ENCODE assay signal across 39 cellular contexts in the genomic region with DNA sequence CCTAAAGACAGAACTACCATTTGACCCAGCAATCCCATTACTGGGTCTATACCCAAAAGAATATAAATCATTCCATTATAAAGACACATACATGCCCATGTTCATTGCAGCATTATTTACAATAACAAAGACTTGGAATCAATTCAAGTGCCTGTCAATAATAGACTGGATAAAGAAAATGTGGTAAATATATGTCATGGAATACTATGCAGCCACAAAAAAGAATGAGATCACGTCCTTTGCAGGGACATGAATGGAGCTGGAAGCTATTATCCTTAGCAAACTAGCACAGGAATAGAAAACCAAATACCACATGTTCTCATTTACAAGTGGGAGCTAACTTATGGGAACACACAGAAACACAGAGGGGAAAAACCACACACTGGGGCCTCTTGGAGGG. TPM values are rescaled to one million over a fixed set of nuclear protein-coding genes. Genes with fewer than 3 reads are reported as not detected.
"Had no signal": no experiment of that assay in that cellular context is flagged by ENCODE, and none has a peak within 500 bp of the region (broad histone marks: within the 10 kb centered on the region; RNA-seq: fewer than 3 reads in every experiment).

No MANE protein-coding gene starts in this region.

- FAIRE-seq: astrocyte, bronchial epithelial cell had no signal

- DNase-seq: activated effector memory CD4-positive, alpha-beta T cell treated with anti-CD3 and anti-CD28 coated beads, Interleukin-2, amount 50 U/mL, for 16 hours; activated effector memory CD4-positive, alpha-beta T cell treated with Interleukin-2 at 50 U/mL for 16 hours; activated gamma-delta T cell; activated gamma-delta T cell treated with Interleukin-2 at 50 U/mL for 16 hours; activated naive CD4-positive, alpha-beta T cell; activated naive CD4-positive, alpha-beta T cell treated with anti-CD3 and anti-CD28 coated beads for 36 hours; activated naive CD4-positive, alpha-beta T cell treated with anti-CD3 and anti-CD28 coated beads, Interleukin-2, amount 10 ng/mL, durations not matched to agents 7 days and 5 days; activated naive CD4-positive, alpha-beta T cell treated with anti-CD3 and anti-CD28 coated beads, Interleukin-2, amount 50 U/mL, for 16 hours; activated naive CD4-positive, alpha-beta T cell treated with Interleukin-2 at 50 U/mL for 16 hours; activated naive CD8-positive, alpha-beta T cell treated with anti-CD3 and anti-CD28 coated beads for 36 hours; activated naive CD8-positive, alpha-beta T cell treated with anti-CD3 and anti-CD28 coated beads, Interleukin-2, amount 10 ng/mL, durations not matched to agents 7 days and 5 days; activated naive CD8-positive, alpha-beta T cell treated with anti-CD3 and anti-CD28 coated beads, Interleukin-2, amount 50 U/mL, for 24 hours; activated T-cell treated with anti-CD3 and anti-CD28 coated beads, Interleukin-2, amount 50 U/mL, for 24 hours; activated T-cell treated with anti-CD3 and anti-CD28 coated beads, Interleukin-2, amount 50 U/mL, for 4 hours; activated T-cell treated with anti-CD3 and anti-CD28 coated beads, Interleukin-2, amount 50 U/mL, for 48 hours; activated T-cell treated with anti-CD3 and anti-CD28 coated beads, Interleukin-2, amount 50 U/mL, for 72 hours; adrenal gland; amniotic stem cell; amygdala; anterior cingulate cortex; aorta; body of pancreas; brain microvascular endothelial cell; caudate nucleus; central memory CD4-positive, alpha-beta T cell; cerebellar nuclear complex had no signal

- H3K4me3 ChIP-seq: adrenal gland, ascending aorta, body of pancreas, breast epithelium, cardiac muscle cell had no signal

- H3K27ac ChIP-seq: adrenal gland, ascending aorta, body of pancreas, brain microvascular endothelial cell, breast epithelium, cardiac muscle cell had no signal

- H3K9me3 ChIP-seq: adrenal gland, ascending aorta, body of pancreas, breast epithelium had no signal

- H3K27me3 ChIP-seq: adrenal gland, ascending aorta, body of pancreas, brain microvascular endothelial cell, cardiac muscle cell had no signal

- ATAC-seq: activated naive CD4-positive, alpha-beta T cell treated with anti-CD3 and anti-CD28 coated beads, Interleukin-2, amount 50 U/mL, for 72 hours; activated naive CD8-positive, alpha-beta T cell treated with anti-CD3 and anti-CD28 coated beads, Interleukin-2, amount 50 U/mL, for 24 hours; activated T-cell treated with anti-CD3 and anti-CD28 coated beads, Interleukin-2, amount 50 U/mL, for 4 hours; activated T-cell treated with anti-CD3 and anti-CD28 coated beads, Interleukin-2, amount 50 U/mL, for 72 hours; activated T-helper 17 cell treated with anti-CD3 and anti-CD28 coated beads, Interleukin-2, amount 50 U/mL, for 72 hours; body of pancreas had no signal

- H3K36me3 ChIP-seq: adrenal gland, ascending aorta, brain microvascular endothelial cell, breast epithelium, cardiac muscle cell had no signal

- H3K4me1 ChIP-seq: adrenal gland, ascending aorta, body of pancreas, breast epithelium had no signal

RNA-seq across cellular contexts. Expression of a gene that starts 8.7 kb away (rescaled TPM):
- total RNA-seq: activated naive CD4-positive, alpha-beta T cell treated with anti-CD3 and anti-CD28 coated beads for 36 hours; activated naive CD4-positive, alpha-beta T cell treated with anti-CD3 and anti-CD28 coated beads, Interleukin-2, amount 50 U/mL, for 72 hours; activated naive CD8-positive, alpha-beta T cell treated with anti-CD3 and anti-CD28 coated beads for 36 hours; activated naive CD8-positive, alpha-beta T cell treated with anti-CD3 and anti-CD28 coated beads, Interleukin-2, amount 10 ng/mL, durations not matched to agents 7 days and 5 days; activated T-cell treated with anti-CD3 and anti-CD28 coated beads, Interleukin-2, amount 50 U/mL, for 4 hours; activated T-cell treated with anti-CD3 and anti-CD28 coated beads, Interleukin-2, amount 50 U/mL, for 72 hours; activated T-helper 1 cell treated with anti-CD3 and anti-CD28 coated beads, Interleukin-12 subunit alpha, Interleukin-12 subunit beta, Interleukin-2, Interleukin-4 antibody, amounts not matched to agents 30 ng/mL and 10 ng/mL and 1 ng/mL, durations not matched to agents 14 hours and 24 hours and 36 hours; activated T-helper 17 cell treated with anti-CD3 and anti-CD28 coated beads, Interleukin-2, amount 50 U/mL, for 72 hours; activated T-helper 2 cell treated with anti-CD3 and anti-CD28 coated beads, Interferon-gamma antibody, Interleukin-2, Interleukin-4, amounts not matched to agents 10 μg/mL and 5 μg/mL and 100 μg/mL, durations not matched to agents 14 hours and 24 hours and 36 hours; adrenal gland; aorta; ascending aorta; astrocyte; body of pancreas; breast epithelium; bronchial epithelial cell; cardiac muscle cell; cardiac septum; cerebellum; chondrocyte had no signal
- polyA plus RNA-seq: adipose tissue, adrenal gland, aorta, cardiac muscle cell had no signal

RNA-seq across cellular contexts. Expression of a gene that starts 28.8 kb away (rescaled TPM):
- total RNA-seq: activated naive CD4-positive, alpha-beta T cell treated with anti-CD3 and anti-CD28 coated beads for 36 hours; activated naive CD4-positive, alpha-beta T cell treated with anti-CD3 and anti-CD28 coated beads, Interleukin-2, amount 50 U/mL, for 72 hours; activated naive CD8-positive, alpha-beta T cell treated with anti-CD3 and anti-CD28 coated beads for 36 hours; activated naive CD8-positive, alpha-beta T cell treated with anti-CD3 and anti-CD28 coated beads, Interleukin-2, amount 10 ng/mL, durations not matched to agents 7 days and 5 days; activated T-cell treated with anti-CD3 and anti-CD28 coated beads, Interleukin-2, amount 50 U/mL, for 4 hours; activated T-cell treated with anti-CD3 and anti-CD28 coated beads, Interleukin-2, amount 50 U/mL, for 72 hours; activated T-helper 1 cell treated with anti-CD3 and anti-CD28 coated beads, Interleukin-12 subunit alpha, Interleukin-12 subunit beta, Interleukin-2, Interleukin-4 antibody, amounts not matched to agents 30 ng/mL and 10 ng/mL and 1 ng/mL, durations not matched to agents 14 hours and 24 hours and 36 hours; activated T-helper 17 cell treated with anti-CD3 and anti-CD28 coated beads, Interleukin-2, amount 50 U/mL, for 72 hours; activated T-helper 2 cell treated with anti-CD3 and anti-CD28 coated beads, Interferon-gamma antibody, Interleukin-2, Interleukin-4, amounts not matched to agents 10 μg/mL and 5 μg/mL and 100 μg/mL, durations not matched to agents 14 hours and 24 hours and 36 hours; adrenal gland; aorta; ascending aorta; astrocyte; body of pancreas; breast epithelium; bronchial epithelial cell; cardiac muscle cell; cardiac septum; cerebellum; chondrocyte had no signal
- polyA plus RNA-seq: adipose tissue, adrenal gland, aorta, cardiac muscle cell had no signal

RNA-seq across cellular contexts. Expression of a gene that starts 41.0 kb away (rescaled TPM):
- total RNA-seq: activated naive CD4-positive, alpha-beta T cell treated with anti-CD3 and anti-CD28 coated beads for 36 hours; activated naive CD4-positive, alpha-beta T cell treated with anti-CD3 and anti-CD28 coated beads, Interleukin-2, amount 50 U/mL, for 72 hours; activated naive CD8-positive, alpha-beta T cell treated with anti-CD3 and anti-CD28 coated beads for 36 hours; activated naive CD8-positive, alpha-beta T cell treated with anti-CD3 and anti-CD28 coated beads, Interleukin-2, amount 10 ng/mL, durations not matched to agents 7 days and 5 days; activated T-cell treated with anti-CD3 and anti-CD28 coated beads, Interleukin-2, amount 50 U/mL, for 4 hours; activated T-cell treated with anti-CD3 and anti-CD28 coated beads, Interleukin-2, amount 50 U/mL, for 72 hours; activated T-helper 1 cell treated with anti-CD3 and anti-CD28 coated beads, Interleukin-12 subunit alpha, Interleukin-12 subunit beta, Interleukin-2, Interleukin-4 antibody, amounts not matched to agents 30 ng/mL and 10 ng/mL and 1 ng/mL, durations not matched to agents 14 hours and 24 hours and 36 hours; activated T-helper 17 cell treated with anti-CD3 and anti-CD28 coated beads, Interleukin-2, amount 50 U/mL, for 72 hours; activated T-helper 2 cell treated with anti-CD3 and anti-CD28 coated beads, Interferon-gamma antibody, Interleukin-2, Interleukin-4, amounts not matched to agents 10 μg/mL and 5 μg/mL and 100 μg/mL, durations not matched to agents 14 hours and 24 hours and 36 hours; adrenal gland; aorta; ascending aorta; astrocyte; body of pancreas; breast epithelium; bronchial epithelial cell; cardiac muscle cell; cardiac septum; cerebellum; chondrocyte had no signal
- polyA plus RNA-seq: adipose tissue, adrenal gland, aorta, cardiac muscle cell had no signal

RNA-seq across cellular contexts. Expression of a gene that starts 55.8 kb away (rescaled TPM):
- total RNA-seq: activated naive CD4-positive, alpha-beta T cell treated with anti-CD3 and anti-CD28 coated beads for 36 hours; activated naive CD4-positive, alpha-beta T cell treated with anti-CD3 and anti-CD28 coated beads, Interleukin-2, amount 50 U/mL, for 72 hours; activated naive CD8-positive, alpha-beta T cell treated with anti-CD3 and anti-CD28 coated beads for 36 hours; activated naive CD8-positive, alpha-beta T cell treated with anti-CD3 and anti-CD28 coated beads, Interleukin-2, amount 10 ng/mL, durations not matched to agents 7 days and 5 days; activated T-cell treated with anti-CD3 and anti-CD28 coated beads, Interleukin-2, amount 50 U/mL, for 4 hours; activated T-cell treated with anti-CD3 and anti-CD28 coated beads, Interleukin-2, amount 50 U/mL, for 72 hours; activated T-helper 1 cell treated with anti-CD3 and anti-CD28 coated beads, Interleukin-12 subunit alpha, Interleukin-12 subunit beta, Interleukin-2, Interleukin-4 antibody, amounts not matched to agents 30 ng/mL and 10 ng/mL and 1 ng/mL, durations not matched to agents 14 hours and 24 hours and 36 hours; activated T-helper 17 cell treated with anti-CD3 and anti-CD28 coated beads, Interleukin-2, amount 50 U/mL, for 72 hours; activated T-helper 2 cell treated with anti-CD3 and anti-CD28 coated beads, Interferon-gamma antibody, Interleukin-2, Interleukin-4, amounts not matched to agents 10 μg/mL and 5 μg/mL and 100 μg/mL, durations not matched to agents 14 hours and 24 hours and 36 hours; adrenal gland; aorta; ascending aorta; astrocyte; body of pancreas; breast epithelium; bronchial epithelial cell; cardiac muscle cell; cardiac septum; cerebellum; chondrocyte had no signal
- polyA plus RNA-seq: adipose tissue, adrenal gland, aorta, cardiac muscle cell had no signal

RNA-seq across cellular contexts. Expression of a gene that starts 59.3 kb away (rescaled TPM):
- total RNA-seq: activated naive CD4-positive, alpha-beta T cell treated with anti-CD3 and anti-CD28 coated beads for 36 hours; activated naive CD4-positive, alpha-beta T cell treated with anti-CD3 and anti-CD28 coated beads, Interleukin-2, amount 50 U/mL, for 72 hours; activated naive CD8-positive, alpha-beta T cell treated with anti-CD3 and anti-CD28 coated beads for 36 hours; activated naive CD8-positive, alpha-beta T cell treated with anti-CD3 and anti-CD28 coated beads, Interleukin-2, amount 10 ng/mL, durations not matched to agents 7 days and 5 days; activated T-cell treated with anti-CD3 and anti-CD28 coated beads, Interleukin-2, amount 50 U/mL, for 4 hours; activated T-cell treated with anti-CD3 and anti-CD28 coated beads, Interleukin-2, amount 50 U/mL, for 72 hours; activated T-helper 1 cell treated with anti-CD3 and anti-CD28 coated beads, Interleukin-12 subunit alpha, Interleukin-12 subunit beta, Interleukin-2, Interleukin-4 antibody, amounts not matched to agents 30 ng/mL and 10 ng/mL and 1 ng/mL, durations not matched to agents 14 hours and 24 hours and 36 hours; activated T-helper 17 cell treated with anti-CD3 and anti-CD28 coated beads, Interleukin-2, amount 50 U/mL, for 72 hours; activated T-helper 2 cell treated with anti-CD3 and anti-CD28 coated beads, Interferon-gamma antibody, Interleukin-2, Interleukin-4, amounts not matched to agents 10 μg/mL and 5 μg/mL and 100 μg/mL, durations not matched to agents 14 hours and 24 hours and 36 hours; adrenal gland; aorta; astrocyte; body of pancreas; bronchial epithelial cell; cardiac muscle cell; cardiac septum; cerebellum; chondrocyte had no signal
- polyA plus RNA-seq: aorta, cardiac muscle cell had no signal
